In the genomic region with DNA sequence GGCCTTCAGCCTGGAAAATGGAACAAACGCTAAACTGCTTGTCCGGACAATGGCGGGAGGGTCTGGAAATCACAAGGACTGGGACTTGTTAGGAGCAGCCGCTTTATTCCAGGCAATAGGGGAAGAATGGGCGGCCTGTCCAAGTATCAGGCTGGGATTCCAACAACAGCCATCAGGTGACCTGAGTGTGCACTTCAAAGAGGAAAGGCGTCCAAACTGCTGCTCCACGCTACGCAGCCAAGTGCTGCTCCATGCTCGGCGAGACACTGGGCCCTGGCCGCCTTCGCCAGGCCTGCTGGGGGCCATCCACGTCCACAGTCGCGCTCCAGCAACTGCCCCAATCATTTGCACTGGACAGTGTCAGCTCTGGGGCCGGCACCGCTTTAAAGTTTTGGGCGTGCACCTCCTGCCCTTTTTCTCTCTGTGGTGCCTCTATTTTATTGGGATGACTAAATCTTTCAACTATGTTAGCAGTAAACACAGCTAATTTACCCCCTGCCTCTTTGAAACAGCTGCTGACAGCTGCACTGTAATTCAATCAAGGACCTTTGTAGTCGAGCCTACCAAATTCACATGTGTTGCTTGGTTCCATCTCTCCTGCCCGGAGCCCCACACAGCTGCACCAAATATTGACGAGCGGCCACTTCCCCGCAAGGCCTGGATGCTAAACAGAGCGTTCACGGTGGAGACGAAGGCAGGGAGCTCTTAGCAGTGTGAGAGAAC, we compare ENCODE assay signal across 14 cellular contexts.
DNase-seq lines count a peak whose midpoint lies in the region; ATAC-seq and TF ChIP-seq lines count a peak whose summit lies in the region.
"Had no signal": no experiment of that assay in that cellular context is flagged by ENCODE, and none has a peak within 500 bp of the region (broad histone marks: within the 10 kb centered on the region; RNA-seq: fewer than 3 reads in every experiment).

No MANE protein-coding gene starts in this region.

- peaks cover 9% of the 10 kb centered on the region for H3K4me1 ChIP-seq in ectodermal cell (ENCODE audit: control insufficient read depth, insufficient read depth, low read length)
- peaks cover 14% of the 10 kb centered on the region for H3K4me1 ChIP-seq in mesodermal cell (ENCODE audit: control insufficient read depth, insufficient read depth, low read length, poor library complexity, severe bottlenecking)
- no peaks in the 10 kb centered on the region for H3K4me1 ChIP-seq in upper lobe of right lung

- peak; percentile 67 for DNase-seq in HFF-Myc (ENCODE audit: extremely low read depth, low read depth)
- DNase-seq in upper lobe of right lung: no peak
- no peak for DNase-seq in NCI-H510A treated with DMSO at 0.1 percent for 48 hours (lab: John Stamatoyannopoulos, UW)
- no peak for DNase-seq in NCI-H526 (lab: John Stamatoyannopoulos, UW)
- DNase-seq in T-helper 2 cell treated with Interferon-gamma antibody and Interleukin-4, amounts not matched to agents 5 μg/mL and 100 μg/mL, for 36 hours (ENCODE audit: low spot score): no peak
- DNase-seq: Calu3, erythroblast, immature natural killer cell, NCI-H187 treated with DMSO at 0.1 percent for 48 hours, occipital lobe had no signal

- no peak for TF ChIP-seq CTCF in HFF-Myc (IDR thresholded peaks at IDR 0.05; ENCODE audit: low read depth, low read length, missing control alignments)
- TF ChIP-seq CTCF in upper lobe of right lung (IDR thresholded peaks at IDR 0.05): no peak

- H3K4me3 ChIP-seq in HFF-Myc (replicated peaks; ENCODE audit: low read depth, low read length) (no peak overlapping the region), ectodermal cell (ENCODE audit: insufficient read depth, low read depth, low read length) (no peak overlapping the region), mesodermal cell (ENCODE audit: extremely low read depth, insufficient read depth, low read length, poor library complexity, severe bottlenecking) (no peak overlapping the region), upper lobe of right lung (no peak overlapping the region)

- no peaks in the 10 kb centered on the region for H3K27me3 ChIP-seq in ectodermal cell (ENCODE audit: control insufficient read depth, insufficient read depth, low read length, poor library complexity, severe bottlenecking)
- H3K27me3 ChIP-seq in upper lobe of right lung: no peaks in the 10 kb centered on the region

- 71 to 72% methylated on average over 26 of the region's 26 CpGs for WGBS in ectodermal cell, 2 experiments
- 62 to 74% methylated on average over 17 to 20 of the region's 26 CpGs for WGBS in mesodermal cell (ENCODE audit: insufficient coverage in 2 of 2), 2 experiments

- H3K27ac Mint-ChIP-seq in T-helper 2 cell treated with Interferon-gamma antibody and Interleukin-4, amounts not matched to agents 5 μg/mL and 100 μg/mL, for 36 hours: no peak overlapping the region
- H3K27ac Mint-ChIP-seq: IgD-negative memory B cell, immature natural killer cell had no signal

- no peaks in the 10 kb centered on the region for H3K27me3 Mint-ChIP-seq in T-helper 2 cell treated with Interferon-gamma antibody and Interleukin-4, amounts not matched to agents 5 μg/mL and 100 μg/mL, for 36 hours (ENCODE audit: low read depth)
- H3K27me3 Mint-ChIP-seq: IgD-negative memory B cell had no signal

- H3K36me3 ChIP-seq in ectodermal cell (ENCODE audit: control insufficient read depth, insufficient read depth, low read length): peaks cover 13% of the 10 kb centered on the region
- peaks cover 4% of the 10 kb centered on the region for H3K36me3 ChIP-seq in mesodermal cell (ENCODE audit: control insufficient read depth, insufficient read depth, low read length)
- no peaks in the 10 kb centered on the region for H3K36me3 ChIP-seq in upper lobe of right lung

- H3K9me3 Mint-ChIP-seq in T-helper 2 cell treated with Interferon-gamma antibody and Interleukin-4, amounts not matched to agents 5 μg/mL and 100 μg/mL, for 36 hours: no peaks in the 10 kb centered on the region
- H3K9me3 Mint-ChIP-seq: immature natural killer cell had no signal

- H3K9me3 ChIP-seq in ectodermal cell (ENCODE audit: control insufficient read depth, low read length): peaks cover 2% of the 10 kb centered on the region
- peaks cover 8% of the 10 kb centered on the region for H3K9me3 ChIP-seq in mesodermal cell (ENCODE audit: control insufficient read depth, low read length)
- H3K9me3 ChIP-seq in upper lobe of right lung: no peaks in the 10 kb centered on the region

- no peaks in the 10 kb centered on the region for H3K4me1 Mint-ChIP-seq in T-helper 2 cell treated with Interferon-gamma antibody and Interleukin-4, amounts not matched to agents 5 μg/mL and 100 μg/mL, for 36 hours (ENCODE audit: low read depth)
- H3K4me1 Mint-ChIP-seq: IgD-negative memory B cell, immature natural killer cell had no signal

- no peaks in the 10 kb centered on the region for H3K36me3 Mint-ChIP-seq in T-helper 2 cell treated with Interferon-gamma antibody and Interleukin-4, amounts not matched to agents 5 μg/mL and 100 μg/mL, for 36 hours (ENCODE audit: low read depth)
- H3K36me3 Mint-ChIP-seq: IgD-negative memory B cell, immature natural killer cell had no signal

- peak; percentile 54 for ATAC-seq in upper lobe of right lung

- H3K27ac ChIP-seq in ectodermal cell (ENCODE audit: insufficient read depth, low read depth, low read length, poor library complexity, severe bottlenecking): peak overlapping the region; percentile 33
- H3K27ac ChIP-seq in mesodermal cell (ENCODE audit: low read depth, low read length, severe bottlenecking): peak overlapping the region; percentile 69
- peak overlapping the region; percentile 40 for H3K27ac ChIP-seq in upper lobe of right lung
- H3K27ac ChIP-seq: VCaP had no signal

- H3K4me3 Mint-ChIP-seq in T-helper 2 cell treated with Interferon-gamma antibody and Interleukin-4, amounts not matched to agents 5 μg/mL and 100 μg/mL, for 36 hours: no peak overlapping the region
- H3K4me3 Mint-ChIP-seq: IgD-negative memory B cell, immature natural killer cell had no signal

- intact Hi-C loops in upper lobe of right lung (cut with DNase I): no loop called here
